In the genomic region with DNA sequence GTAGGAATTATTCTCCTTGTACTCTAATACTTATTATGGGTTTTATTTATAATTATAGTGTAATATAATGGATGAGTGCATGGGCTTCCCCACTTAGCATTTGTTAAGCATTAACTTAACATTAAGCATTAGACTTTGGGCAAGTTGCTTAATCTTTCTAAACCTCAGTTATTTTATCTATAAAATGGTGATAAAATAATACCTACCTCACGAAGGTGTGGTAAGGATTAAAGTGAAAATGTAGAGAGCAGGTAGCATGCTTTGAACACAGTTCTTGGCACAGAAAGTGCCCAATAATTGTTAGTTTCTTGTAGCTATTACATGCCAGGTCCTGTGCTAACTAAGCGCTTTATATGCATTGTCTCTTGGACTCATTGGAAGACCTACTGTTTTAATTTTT, we compare ENCODE assay signal across 14 cellular contexts. TPM values are rescaled to one million over a fixed set of nuclear protein-coding genes. Genes with fewer than 3 reads are reported as not detected.
DNase-seq lines count a peak whose midpoint lies in the region; ATAC-seq and TF ChIP-seq lines count a peak whose summit lies in the region.
"Had no signal": no experiment of that assay in that cellular context is flagged by ENCODE, and none has a peak within 500 bp of the region (broad histone marks: within the 10 kb centered on the region; RNA-seq: fewer than 3 reads in every experiment).

No MANE protein-coding gene starts in this region.

- POLR2A ChIA-PET in T-cell (lab: Charles Lee) = interaction anchor here in 1 of 2 donors (0.6 kb wide), 1 partner anchor 129 kb away, joined by 3 read pairs; no protein-coding TSS in a partner anchor

- H3K27ac Mint-ChIP-seq in activated naive CD4-positive, alpha-beta T cell treated with anti-CD3 and anti-CD28 coated beads, Interleukin-2, amount 10 ng/mL, durations not matched to agents 7 days and 5 days = no peak overlapping the region
- H3K27ac Mint-ChIP-seq in activated naive CD8-positive, alpha-beta T cell treated with anti-CD3 and anti-CD28 coated beads, Interleukin-2, amount 50 U/mL, for 24 hours = peak overlapping the region; percentile 55
- H3K27ac Mint-ChIP-seq in stimulated activated naive CD8-positive, alpha-beta T cell treated with anti-CD3 and anti-CD28 coated beads, Interleukin-15, amount 100 ng/mL, for 72 hours = peak overlapping the region in 1 of 2 donors; percentile 28
- no peak overlapping the region for H3K27ac Mint-ChIP-seq in T-cell
- H3K27ac Mint-ChIP-seq in HFFc6 = no peak overlapping the region
- H3K27ac Mint-ChIP-seq: B cell had no signal

- peaks cover 31% of the 10 kb centered on the region for H3K4me1 ChIP-seq in iPS-20b (ENCODE audit: insufficient read depth, low read length)

- peak overlapping the region; percentile 95 for H3K4me3 ChIP-seq in iPS-20b (ENCODE audit: low read length)
- H3K4me3 ChIP-seq: heart right ventricle, transverse colon had no signal

- peaks cover 50% of the 10 kb centered on the region for H3K36me3 ChIP-seq in iPS-20b (ENCODE audit: insufficient read depth, low read depth, low read length)

- H3K9me3 ChIP-seq in iPS-20b (ENCODE audit: insufficient read depth, low read depth, low read length) = no peaks in the 10 kb centered on the region
- H3K9me3 ChIP-seq: heart right ventricle, transverse colon had no signal

- ATAC-seq in activated naive CD8-positive, alpha-beta T cell treated with anti-CD3 and anti-CD28 coated beads, Interleukin-2, amount 50 U/mL, for 24 hours = no peak
- no peak for ATAC-seq in stimulated activated naive CD8-positive, alpha-beta T cell treated with anti-CD3 and anti-CD28 coated beads, Interleukin-15, amount 100 ng/mL, for 72 hours
- ATAC-seq in T-cell (replicated peaks in 1 of 4) (no peak), GM19023 (IDR thresholded peaks at IDR 0.05; ENCODE audit: unreplicated experiment) (no peak)
- ATAC-seq: heart right ventricle had no signal

- CTCF ChIA-PET in activated naive CD4-positive, alpha-beta T cell treated with anti-CD3 and anti-CD28 coated beads, Interleukin-2, amount 10 ng/mL, durations not matched to agents 7 days and 5 days (lab: Charles Lee) = interaction anchor here (0.5 to 0.9 kb wide), 3 partner anchors 116 to 217 kb away, joined by 3 to 4 read pairs (median 4); a partner anchor contains a TSS
- CTCF ChIA-PET in T-cell (lab: Charles Lee) = interaction anchor here in 1 of 2 donors (0.7 kb wide), 1 partner anchor 199 kb away, joined by 3 read pairs; no protein-coding TSS in a partner anchor

- H3K27me3 Mint-ChIP-seq in activated naive CD4-positive, alpha-beta T cell treated with anti-CD3 and anti-CD28 coated beads, Interleukin-2, amount 10 ng/mL, durations not matched to agents 7 days and 5 days = no peaks in the 10 kb centered on the region
- no peaks in the 10 kb centered on the region for H3K27me3 Mint-ChIP-seq in activated naive CD8-positive, alpha-beta T cell treated with anti-CD3 and anti-CD28 coated beads, Interleukin-2, amount 50 U/mL, for 24 hours
- H3K27me3 Mint-ChIP-seq in stimulated activated naive CD8-positive, alpha-beta T cell treated with anti-CD3 and anti-CD28 coated beads, Interleukin-15, amount 100 ng/mL, for 72 hours = no peaks in the 10 kb centered on the region
- no peaks in the 10 kb centered on the region for H3K27me3 Mint-ChIP-seq in T-cell
- H3K27me3 Mint-ChIP-seq in HFFc6 (ENCODE audit: insufficient read depth) = no peaks in the 10 kb centered on the region
- H3K27me3 Mint-ChIP-seq: B cell had no signal

- H3K9me3 Mint-ChIP-seq in activated naive CD4-positive, alpha-beta T cell treated with anti-CD3 and anti-CD28 coated beads, Interleukin-2, amount 10 ng/mL, durations not matched to agents 7 days and 5 days = peaks cover 4% of the 10 kb centered on the region
- no peaks in the 10 kb centered on the region for H3K9me3 Mint-ChIP-seq in activated naive CD8-positive, alpha-beta T cell treated with anti-CD3 and anti-CD28 coated beads, Interleukin-2, amount 50 U/mL, for 24 hours
- no peaks in the 10 kb centered on the region for H3K9me3 Mint-ChIP-seq in stimulated activated naive CD8-positive, alpha-beta T cell treated with anti-CD3 and anti-CD28 coated beads, Interleukin-15, amount 100 ng/mL, for 72 hours
- H3K9me3 Mint-ChIP-seq in T-cell = no peaks in the 10 kb centered on the region
- H3K9me3 Mint-ChIP-seq in HFFc6 = peaks cover 8% of the 10 kb centered on the region

- DNase-seq in activated naive CD4-positive, alpha-beta T cell treated with anti-CD3 and anti-CD28 coated beads, Interleukin-2, amount 10 ng/mL, durations not matched to agents 7 days and 5 days = no peak
- DNase-seq in activated naive CD4-positive, alpha-beta T cell treated with anti-CD3 and anti-CD28 coated beads, Interleukin-2, amount 50 U/mL, for 16 hours = no peak
- no peak for DNase-seq in activated naive CD8-positive, alpha-beta T cell treated with anti-CD3 and anti-CD28 coated beads, Interleukin-2, amount 50 U/mL, for 24 hours
- no peak for DNase-seq in stimulated activated naive CD8-positive, alpha-beta T cell treated with anti-CD3 and anti-CD28 coated beads, Interleukin-15, amount 100 ng/mL, for 72 hours
- DNase-seq in T-cell (no peak), HFFc6 (no peak)
- DNase-seq: heart right ventricle; NCI-H2171; SHP77; stimulated activated CD4-positive, alpha-beta T cell treated with anti-CD3 and anti-CD28 coated beads, Interleukin-4, amount 100 ng/mL, for 1 hour; transverse colon had no signal

- no peak for TF ChIP-seq CTCF in HFFc6 (IDR thresholded peaks at IDR 0.05)

- H3K9ac ChIP-seq in iPS-20b (ENCODE audit: low read depth, low read length) = peak overlapping the region; percentile 96; the same call in 1 of the 2 replicates

- no peaks in the 10 kb centered on the region for H3K27me3 ChIP-seq in iPS-20b (ENCODE audit: insufficient read depth, low read length)
- H3K27me3 ChIP-seq: heart right ventricle, transverse colon had no signal

- H3K36me3 Mint-ChIP-seq in activated naive CD4-positive, alpha-beta T cell treated with anti-CD3 and anti-CD28 coated beads, Interleukin-2, amount 10 ng/mL, durations not matched to agents 7 days and 5 days = peaks cover 42% of the 10 kb centered on the region
- H3K36me3 Mint-ChIP-seq in activated naive CD8-positive, alpha-beta T cell treated with anti-CD3 and anti-CD28 coated beads, Interleukin-2, amount 50 U/mL, for 24 hours (ENCODE audit: low read depth) = peaks cover 23% of the 10 kb centered on the region
- peaks cover 22% of the 10 kb centered on the region for H3K36me3 Mint-ChIP-seq in T-cell
- peaks cover 13% of the 10 kb centered on the region for H3K36me3 Mint-ChIP-seq in HFFc6 (ENCODE audit: low read depth)

- H3K4me1 Mint-ChIP-seq in activated naive CD4-positive, alpha-beta T cell treated with anti-CD3 and anti-CD28 coated beads, Interleukin-2, amount 10 ng/mL, durations not matched to agents 7 days and 5 days = peaks cover 40% of the 10 kb centered on the region
- peaks cover 31% of the 10 kb centered on the region for H3K4me1 Mint-ChIP-seq in activated naive CD8-positive, alpha-beta T cell treated with anti-CD3 and anti-CD28 coated beads, Interleukin-2, amount 50 U/mL, for 24 hours
- peaks cover 43% of the 10 kb centered on the region for H3K4me1 Mint-ChIP-seq in stimulated activated naive CD8-positive, alpha-beta T cell treated with anti-CD3 and anti-CD28 coated beads, Interleukin-15, amount 100 ng/mL, for 72 hours
- H3K4me1 Mint-ChIP-seq in T-cell = peaks cover 37 to 48% (median 45%) of the 10 kb centered on the region in 3 donors
- H3K4me1 Mint-ChIP-seq in HFFc6 (ENCODE audit: low read depth) = peaks cover 41% of the 10 kb centered on the region

- H3K27ac ChIP-seq in iPS-20b (ENCODE audit: low read length) = no peak overlapping the region
- H3K27ac ChIP-seq: heart right ventricle, transverse colon had no signal

- peak overlapping the region; percentile 27 for H3K4me3 Mint-ChIP-seq in activated naive CD4-positive, alpha-beta T cell treated with anti-CD3 and anti-CD28 coated beads, Interleukin-2, amount 10 ng/mL, durations not matched to agents 7 days and 5 days
- H3K4me3 Mint-ChIP-seq in activated naive CD8-positive, alpha-beta T cell treated with anti-CD3 and anti-CD28 coated beads, Interleukin-2, amount 50 U/mL, for 24 hours = peak overlapping the region; percentile 27
- H3K4me3 Mint-ChIP-seq in stimulated activated naive CD8-positive, alpha-beta T cell treated with anti-CD3 and anti-CD28 coated beads, Interleukin-15, amount 100 ng/mL, for 72 hours = peak overlapping the region; percentile 16 to 33
- H3K4me3 Mint-ChIP-seq in T-cell = no peak overlapping the region
- no peak overlapping the region for H3K4me3 Mint-ChIP-seq in HFFc6
- H3K4me3 Mint-ChIP-seq: B cell had no signal

RNA-seq across cellular contexts. Expression of a gene that starts 2.6 kb away (rescaled TPM):
- total RNA-seq in T-cell = 10 to 100 TPM; 11.2 to 25.2 (median 20.6) TPM
- 10 to 100 TPM; 23.8 to 27.9 (median 25.6) TPM for total RNA-seq in HFFc6 (2021; fragmentation: NEBNext Ultra II Directional; extraction: Animal tissue kit (Norgen Biotek cat#: 25700))

RNA-seq across cellular contexts. Expression of a gene that starts 48.7 kb away (rescaled TPM):
- total RNA-seq in T-cell = under 1 TPM in 2 of 5 donors, not detected in 3; 0.13 to 0.16 TPM
- under 1 TPM in 1 of 6 experiments, not detected in 5; 0.09 TPM for total RNA-seq in HFFc6 (2021; fragmentation: NEBNext Ultra II Directional; extraction: Animal tissue kit (Norgen Biotek cat#: 25700))
- total RNA-seq: B cell had no signal

Comparison
In these comparisons a context has a peak if more than half of its experiments do, and no peak if none do; other contexts are left out.
1. H3K4me3 Mint-ChIP-seq: peak in activated naive CD4-positive, alpha-beta T cell treated with anti-CD3 and anti-CD28 coated beads, Interleukin-2, amount 10 ng/mL, durations not matched to agents 7 days and 5 days (single experiment), activated naive CD8-positive, alpha-beta T cell treated with anti-CD3 and anti-CD28 coated beads, Interleukin-2, amount 50 U/mL, for 24 hours (single experiment) and stimulated activated naive CD8-positive, alpha-beta T cell treated with anti-CD3 and anti-CD28 coated beads, Interleukin-15, amount 100 ng/mL, for 72 hours (2 of 2); none in T-cell (0 of 3) and HFFc6 (single experiment).